ENCODE assay signal across 8 cellular contexts in the genomic region with DNA sequence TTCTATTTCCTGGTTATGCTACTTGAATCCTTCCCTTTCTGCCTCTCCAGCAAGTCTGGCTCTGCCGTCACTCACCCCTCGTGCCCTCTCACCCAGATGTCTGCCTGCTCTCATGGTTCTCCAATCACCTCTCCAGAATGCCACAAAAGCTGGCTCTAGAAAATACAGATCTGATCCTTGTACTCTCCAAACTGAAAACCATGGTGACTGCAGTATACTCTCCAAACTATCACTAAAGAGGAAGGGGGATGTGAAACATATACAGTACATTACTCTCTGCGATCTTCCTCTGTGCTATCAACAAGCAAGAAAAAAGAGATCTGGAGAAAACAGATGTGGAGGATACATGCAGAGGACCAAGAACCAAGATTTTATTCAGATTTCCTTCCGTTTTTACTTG.
A peak's percentile ranks its signal among the peaks of the same experiment; 100 is the strongest.
DNase-seq lines count a peak whose midpoint lies in the region; ATAC-seq and TF ChIP-seq lines count a peak whose summit lies in the region.

No MANE protein-coding gene starts in this region.

- H2AFZ ChIP-seq in Loucy (ENCODE audit: low read length) = no peak overlapping the region

- in situ Hi-C loops in GM13976 (cut with MboI; ENCODE audit: low sequenced_read_pairs, unreplicated experiment) = no loop called here

- H3F3A ChIP-seq in Loucy (ENCODE audit: low read depth) = 0 out of 2 replicates have a peak, but pooled peaks cover 5% of the 10 kb centered on the region

- H3K27ac ChIP-seq in right atrium auricular region (peak overlapping the region in 1 of 2 donors; percentile 64), aorta (ENCODE audit: low read depth in 1 of 2, low read length in 2 of 2) (no peak overlapping the region)

- H3K9me3 ChIP-seq in right atrium auricular region (no peaks in the 10 kb centered on the region), Loucy (ENCODE audit: insufficient read depth, low read depth, low read length) (no peaks in the 10 kb centered on the region), aorta (ENCODE audit: control insufficient read depth, low read length) (no peaks in the 10 kb centered on the region)

- H3K79me2 ChIP-seq in Loucy (ENCODE audit: insufficient read depth, low read length) = peaks cover 33% of the 10 kb centered on the region; the same call in 1 of the 2 replicates

- intact Hi-C loops in Right ventricle myocardium inferior (cut with DNase I) (loop anchor here (5.0 kb wide), 1 partner anchor 87 kb away; no protein-coding TSS in a partner anchor), aorta (cut with DNase I) (no loop called here)

- TF ChIP-seq CTCF in right atrium auricular region (IDR thresholded peaks at IDR 0.05) (no peak), Loucy (conservative IDR thresholded peaks at IDR 0.05; ENCODE audit: low read length) (no peak), fibroblast of mammary gland (conservative IDR thresholded peaks at IDR 0.05; ENCODE audit: control insufficient read depth, insufficient read depth, low read depth, low read length) (no peak), GM13976 (IDR thresholded peaks at IDR 0.05; ENCODE audit: borderline replicate concordance, control extremely low read depth, extremely low read depth, insufficient read depth, missing control alignments) (no peak)

- no peaks in the 10 kb centered on the region for H3K27me3 ChIP-seq in right atrium auricular region
- H3K27me3 ChIP-seq in Loucy (ENCODE audit: insufficient read depth, low read length, poor library complexity, severe bottlenecking) = no peaks in the 10 kb centered on the region
- H3K27me3 ChIP-seq in aorta (ENCODE audit: control insufficient read depth in 1 of 2, insufficient read depth in 2 of 2, low read length in 1 of 2) = no peaks in the 10 kb centered on the region

- no peaks in the 10 kb centered on the region for H4K20me1 ChIP-seq in Loucy (ENCODE audit: insufficient read depth, low read length, poor library complexity, severe bottlenecking)

- WGBS in aorta, 2 donors = 25 to 30% methylated on average over 4 of the region's 4 CpGs

- peak; percentile 66 for DNase-seq in Right ventricle myocardium inferior (ENCODE audit: missing footprints)
- DNase-seq in right atrium auricular region (ENCODE audit: low spot score) = no peak
- peak; percentile 68 for DNase-seq in fibroblast of mammary gland (ENCODE audit: low read depth)
- DNase-seq in aorta = peak in 1 of 2 donors; percentile 73
- no peak for DNase-seq in Kasumi-1 (lab: John Stamatoyannopoulos, UW)
- no peak for DNase-seq in GM13976 (ENCODE audit: low spot score)
- DNase-seq in activated CD8-positive, alpha-beta memory T cell treated with anti-CD3 and anti-CD28 coated beads, Interleukin-2, amount 50 U/mL, for 48 hours = no peak

- peak; percentile 86 for ATAC-seq in Right ventricle myocardium inferior
- ATAC-seq in aorta (ENCODE audit: low FRiP score) = peak; percentile 44

- peak overlapping the region; percentile 65 for H3K4me2 ChIP-seq in Loucy (ENCODE audit: low read depth, low read length, poor library complexity, severe bottlenecking)

- no peaks in the 10 kb centered on the region for H3K9me2 ChIP-seq in Loucy (replicated peaks; ENCODE audit: low read depth, low read length)

- no peak overlapping the region for H3K9ac ChIP-seq in Loucy (ENCODE audit: low read depth, low read length, poor library complexity, severe bottlenecking)

- H3K4me1 ChIP-seq in right atrium auricular region = peaks cover 0 to 38% of the 10 kb centered on the region in 2 donors
- peaks cover 52% of the 10 kb centered on the region for H3K4me1 ChIP-seq in Loucy (ENCODE audit: insufficient read depth, low read length, poor library complexity, severe bottlenecking)
- H3K4me1 ChIP-seq in aorta (ENCODE audit: control insufficient read depth in 1 of 2, insufficient read depth in 2 of 2, low read length in 2 of 2) = peaks cover 5 to 12% of the 10 kb centered on the region in 2 donors

- H3K36me3 ChIP-seq in right atrium auricular region (no peaks in the 10 kb centered on the region), Loucy (ENCODE audit: insufficient read depth, low read length) (no peaks in the 10 kb centered on the region), aorta (ENCODE audit: control insufficient read depth in 1 of 2, insufficient read depth in 2 of 2, low read length in 1 of 2) (no peaks in the 10 kb centered on the region)

- H3K4me3 ChIP-seq in right atrium auricular region (no peak overlapping the region), Loucy (ENCODE audit: low read length, poor library complexity, severe bottlenecking) (no peak overlapping the region), fibroblast of mammary gland (ENCODE audit: control insufficient read depth, low read depth, low read length) (no peak overlapping the region), aorta (ENCODE audit: low read length in 2 of 2) (no peak overlapping the region)

Comparison
In these comparisons a context has a peak if more than half of its experiments do, and no peak if none do; other contexts are left out.
1. DNase-seq: peak in Right ventricle myocardium inferior (single experiment) and fibroblast of mammary gland (single experiment); none in right atrium auricular region (single experiment), Kasumi-1 (0 of 2), GM13976 (single experiment) and activated CD8-positive, alpha-beta memory T cell treated with anti-CD3 and anti-CD28 coated beads, Interleukin-2, amount 50 U/mL, for 48 hours (single experiment).